20 cellular contexts compared by ENCODE assay signal in genomic region chr7:39721919-39722597, GRCh38.
A peak's percentile ranks its signal among the peaks of the same experiment; 100 is the strongest.
DNase-seq lines count a peak whose midpoint lies in the region; ATAC-seq and TF ChIP-seq lines count a peak whose summit lies in the region.
"Had no signal": no experiment of that assay in that cellular context is flagged by ENCODE, and none has a peak within 500 bp of the region (broad histone marks: within the 10 kb centered on the region; RNA-seq: fewer than 3 reads in every experiment).

No MANE protein-coding gene starts in this region.

- no peak for TF ChIP-seq CTCF in GM23338 (conservative IDR thresholded peaks at IDR 0.05; ENCODE audit: low read depth in 2 of 2)
- no peak for TF ChIP-seq CTCF in nephron progenitor cell (IDR thresholded peaks at IDR 0.05)

- H3K36me3 Mint-ChIP-seq in GM23338 (ENCODE audit: low read depth) = peaks cover 7% of the 10 kb centered on the region; the same call in 1 of the 3 replicates
- no peaks in the 10 kb centered on the region for H3K36me3 Mint-ChIP-seq in nephron progenitor cell (ENCODE audit: low read depth)
- H3K36me3 Mint-ChIP-seq: CD8-positive, alpha-beta T cell had no signal

- H3K4me3 ChIP-seq in GM23338 (no peak overlapping the region), SK-N-MC (peak overlapping the region; percentile 65)

- no peak for ATAC-seq in GM23338
- no peak for ATAC-seq in HG03469 (IDR thresholded peaks at IDR 0.05; ENCODE audit: unreplicated experiment)
- ATAC-seq: CD8-positive, alpha-beta T cell; HepG2; Panc1 had no signal

- no peaks in the 10 kb centered on the region for H4K20me1 ChIP-seq in GM23338 (replicated peaks; ENCODE audit: insufficient read depth)

- H3K27ac ChIP-seq in GM23338 (ENCODE audit: low read depth) = peak overlapping the region; percentile 16; the same call in 1 of the 2 replicates
- peak overlapping the region; percentile 87 for H3K27ac ChIP-seq in SK-N-MC

- peaks cover 12% of the 10 kb centered on the region for H3K9me2 ChIP-seq in GM23338 (ENCODE audit: insufficient read depth)

- H3F3A ChIP-seq in GM23338 (replicated peaks; ENCODE audit: low read depth) = no peaks in the 10 kb centered on the region

- peak overlapping the region; percentile 12; the same call in 1 of the 2 replicates for H2AFZ ChIP-seq in GM23338

- no peaks in the 10 kb centered on the region for H3K27me3 ChIP-seq in GM23338 (ENCODE audit: insufficient read depth)

- no peaks in the 10 kb centered on the region for H3K9me3 ChIP-seq in SK-N-MC (ENCODE audit: low read depth, low read length)

- no peak for DNase-seq in GM23338 (ENCODE audit: low spot score)
- peak; percentile 9 for DNase-seq in NCI-H2227 treated with DMSO at 0.1 percent for 48 hours (lab: John Stamatoyannopoulos, UW)
- no peak for DNase-seq in SK-N-MC (ENCODE audit: low read depth, low spot score)
- DNase-seq in nephron progenitor cell = no peak
- no peak for DNase-seq in medulla oblongata (ENCODE audit: extremely low spot score)
- DNase-seq in SKM-1 (lab: John Stamatoyannopoulos, UW; ENCODE audit: unreplicated experiment) = no peak
- DNase-seq: C1 segment of cervical spinal cord; Calu3; CD8-positive, alpha-beta T cell; KBM-7; MM.1S; NCI-H1048; NCI-H1417 treated with DMSO at 0.1 percent for 48 hours; NCI-H187; NCI-H446; NCI-H69; SIG-M5 had no signal

- H3K79me2 ChIP-seq in GM23338 (replicated peaks; ENCODE audit: insufficient read depth) = no peaks in the 10 kb centered on the region

- no peak overlapping the region for H3K27ac Mint-ChIP-seq in GM23338
- peak overlapping the region; percentile 57 for H3K27ac Mint-ChIP-seq in nephron progenitor cell
- H3K27ac Mint-ChIP-seq: CD8-positive, alpha-beta T cell had no signal

- H3K4me1 ChIP-seq in GM23338 (ENCODE audit: insufficient read depth) = peaks cover 38% of the 10 kb centered on the region

- H3K36me3 ChIP-seq in GM23338 (ENCODE audit: insufficient read depth) = no peaks in the 10 kb centered on the region
- no peaks in the 10 kb centered on the region for H3K36me3 ChIP-seq in SK-N-MC (ENCODE audit: insufficient read depth, low read length)

- peaks cover 12% of the 10 kb centered on the region; the same call in 2 of the 3 replicates for H3K9me3 Mint-ChIP-seq in GM23338
- H3K9me3 Mint-ChIP-seq in nephron progenitor cell = peaks cover 8% of the 10 kb centered on the region
- H3K9me3 Mint-ChIP-seq: CD8-positive, alpha-beta T cell had no signal

- H3K4me1 Mint-ChIP-seq in GM23338 (peaks cover 35% of the 10 kb centered on the region), nephron progenitor cell (no peaks in the 10 kb centered on the region)

- peaks cover 14% of the 10 kb centered on the region for H3K27me3 Mint-ChIP-seq in GM23338 (ENCODE audit: insufficient read depth, low read depth, poor library complexity)
- H3K27me3 Mint-ChIP-seq in nephron progenitor cell (ENCODE audit: low read depth, poor library complexity) = no peaks in the 10 kb centered on the region

- no peak overlapping the region for H3K4me3 Mint-ChIP-seq in GM23338
- no peak overlapping the region for H3K4me3 Mint-ChIP-seq in nephron progenitor cell
- H3K4me3 Mint-ChIP-seq: CD8-positive, alpha-beta T cell had no signal

- H3K9ac ChIP-seq in SK-N-MC (ENCODE audit: insufficient read length) = peak overlapping the region; percentile 47

- H3K4me2 ChIP-seq in GM23338 = 0 out of 2 replicates have a peak overlapping the region, but pooled peaks have one; percentile 58

TF ChIP-seq in GM23338, 12 proteins besides CTCF, POLR2A, EP300 and RAD21 (continues in another document):
- no peak for TF ChIP-seq CREB1 (CRISPR knock-in tag; IDR thresholded peaks at IDR 0.05; ENCODE audit: low read depth)
- TF ChIP-seq POLR2AphosphoS5 (IDR thresholded peaks at IDR 0.05; ENCODE audit: low read depth) = no peak
- TF ChIP-seq STAT1 (IDR thresholded peaks at IDR 0.05; ENCODE audit: unreplicated experiment) = no peak
- TF ChIP-seq JUNB (IDR thresholded peaks at IDR 0.05; ENCODE audit: unreplicated experiment) = no peak
- no peak for TF ChIP-seq NANOG (IDR thresholded peaks at IDR 0.05; ENCODE audit: borderline replicate concordance)
- no peak for TF ChIP-seq EZH2phosphoT487 (IDR thresholded peaks at IDR 0.05; ENCODE audit: unreplicated experiment)
- TF ChIP-seq EZH2 (IDR thresholded peaks at IDR 0.05; ENCODE audit: low read depth, unreplicated experiment) = no peak
- no peak for TF ChIP-seq ETS1 (IDR thresholded peaks at IDR 0.05)
- TF ChIP-seq, protein P1, sequence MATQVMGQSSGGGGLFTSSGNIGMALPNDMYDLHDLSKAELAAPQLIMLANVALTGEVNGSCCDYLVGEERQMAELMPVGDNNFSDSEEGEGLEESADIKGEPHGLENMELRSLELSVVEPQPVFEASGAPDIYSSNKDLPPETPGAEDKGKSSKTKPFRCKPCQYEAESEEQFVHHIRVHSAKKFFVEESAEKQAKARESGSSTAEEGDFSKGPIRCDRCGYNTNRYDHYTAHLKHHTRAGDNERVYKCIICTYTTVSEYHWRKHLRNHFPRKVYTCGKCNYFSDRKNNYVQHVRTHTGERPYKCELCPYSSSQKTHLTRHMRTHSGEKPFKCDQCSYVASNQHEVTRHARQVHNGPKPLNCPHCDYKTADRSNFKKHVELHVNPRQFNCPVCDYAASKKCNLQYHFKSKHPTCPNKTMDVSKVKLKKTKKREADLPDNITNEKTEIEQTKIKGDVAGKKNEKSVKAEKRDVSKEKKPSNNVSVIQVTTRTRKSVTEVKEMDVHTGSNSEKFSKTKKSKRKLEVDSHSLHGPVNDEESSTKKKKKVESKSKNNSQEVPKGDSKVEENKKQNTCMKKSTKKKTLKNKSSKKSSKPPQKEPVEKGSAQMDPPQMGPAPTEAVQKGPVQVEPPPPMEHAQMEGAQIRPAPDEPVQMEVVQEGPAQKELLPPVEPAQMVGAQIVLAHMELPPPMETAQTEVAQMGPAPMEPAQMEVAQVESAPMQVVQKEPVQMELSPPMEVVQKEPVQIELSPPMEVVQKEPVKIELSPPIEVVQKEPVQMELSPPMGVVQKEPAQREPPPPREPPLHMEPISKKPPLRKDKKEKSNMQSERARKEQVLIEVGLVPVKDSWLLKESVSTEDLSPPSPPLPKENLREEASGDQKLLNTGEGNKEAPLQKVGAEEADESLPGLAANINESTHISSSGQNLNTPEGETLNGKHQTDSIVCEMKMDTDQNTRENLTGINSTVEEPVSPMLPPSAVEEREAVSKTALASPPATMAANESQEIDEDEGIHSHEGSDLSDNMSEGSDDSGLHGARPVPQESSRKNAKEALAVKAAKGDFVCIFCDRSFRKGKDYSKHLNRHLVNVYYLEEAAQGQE (IDR thresholded peaks at IDR 0.05; ENCODE audit: unreplicated experiment) = no peak
- no peak for TF ChIP-seq ZNF114 (CRISPR knock-in tag; IDR thresholded peaks at IDR 0.05)
